20 cellular contexts compared by ENCODE assay signal in genomic region chr5:145951071-145951470, GRCh38. TPM values are rescaled to one million over a fixed set of nuclear protein-coding genes. Genes with fewer than 3 reads are reported as not detected.
DNase-seq lines count a peak whose midpoint lies in the region; ATAC-seq, FAIRE-seq and TF ChIP-seq lines count a peak whose summit lies in the region.
"Had no signal": no experiment of that assay in that cellular context is flagged by ENCODE, and none has a peak within 500 bp of the region (broad histone marks: within the 10 kb centered on the region; RNA-seq: fewer than 3 reads in every experiment).

No MANE protein-coding gene starts in this region.

- WGBS in hepatocyte (ENCODE audit: low lambda C conversion rate, missing lambda C conversion rate) = 50% methylated on average over 3 of the region's 3 CpGs
- 64 to 73% methylated on average over 3 of the region's 3 CpGs for WGBS in testis, 2 donors

- no peaks in the 10 kb centered on the region for H3K9me2 ChIP-seq in hepatocyte (replicated peaks; ENCODE audit: insufficient read depth)

- no peak for ATAC-seq in stimulated activated memory B cell treated with anti-CD40 and anti-IgM and Interleukin-4, amounts not matched to agents 10 μg/mL and 1 μg/mL and 100 μg/mL, for 72 hours
- ATAC-seq in GM21528 (IDR thresholded peaks at IDR 0.05; ENCODE audit: low FRiP score, unreplicated experiment) = no peak
- ATAC-seq: HepG2 had no signal

- no peaks in the 10 kb centered on the region for H4K20me1 ChIP-seq in hepatocyte (ENCODE audit: insufficient read depth, poor library complexity, severe bottlenecking)

- peak; percentile 72 for DNase-seq in NCI-H82 (lab: John Stamatoyannopoulos, UW)
- peak; percentile 76 for DNase-seq in fibroblast of villous mesenchyme (ENCODE audit: low read depth)
- DNase-seq in hepatocyte (ENCODE audit: low spot score) = peak; percentile 17
- peak; percentile 35 for DNase-seq in testis
- DNase-seq in frontal cortex (ENCODE audit: low spot score in 2 of 2) = no peak
- DNase-seq: ACHN; C1 segment of cervical spinal cord; CD8-positive, alpha-beta memory T cell; DMS79; KG1; NCI-H1105 treated with DMSO at 0.1 percent for 48 hours; NCI-H1694; NCI-H345; NCI-H526; Peyer's patch had no signal

- no peak for FAIRE-seq in frontal cortex (lab: Jason Lieb, UNC)
- FAIRE-seq: GM12892, GM18507, HepG2 had no signal

- H3K36me3 ChIP-seq in hepatocyte (replicated peaks; ENCODE audit: insufficient read depth, low read depth) = no peaks in the 10 kb centered on the region
- H3K36me3 ChIP-seq in testis (ENCODE audit: low read depth, missing control alignments) = no peaks in the 10 kb centered on the region
- H3K36me3 ChIP-seq: Peyer's patch had no signal

- no peaks in the 10 kb centered on the region for H3K36me3 Mint-ChIP-seq in stimulated activated memory B cell treated with anti-CD40 and anti-IgM and Interleukin-4, amounts not matched to agents 10 μg/mL and 1 μg/mL and 100 μg/mL, for 72 hours
- H3K36me3 Mint-ChIP-seq: CD8-positive, alpha-beta memory T cell had no signal

- H3K9me3 Mint-ChIP-seq in stimulated activated memory B cell treated with anti-CD40 and anti-IgM and Interleukin-4, amounts not matched to agents 10 μg/mL and 1 μg/mL and 100 μg/mL, for 72 hours = no peaks in the 10 kb centered on the region
- H3K9me3 Mint-ChIP-seq: CD8-positive, alpha-beta memory T cell had no signal

- no peak for TF ChIP-seq POLR2A in testis (IDR thresholded peaks at IDR 0.05)

- H2AFZ ChIP-seq in hepatocyte = no peak overlapping the region

- H3K4me1 Mint-ChIP-seq in stimulated activated memory B cell treated with anti-CD40 and anti-IgM and Interleukin-4, amounts not matched to agents 10 μg/mL and 1 μg/mL and 100 μg/mL, for 72 hours = no peaks in the 10 kb centered on the region

- no peak overlapping the region for H3K27ac Mint-ChIP-seq in stimulated activated memory B cell treated with anti-CD40 and anti-IgM and Interleukin-4, amounts not matched to agents 10 μg/mL and 1 μg/mL and 100 μg/mL, for 72 hours
- H3K27ac Mint-ChIP-seq: CD8-positive, alpha-beta memory T cell had no signal

- peaks cover 26% of the 10 kb centered on the region for H3K27me3 Mint-ChIP-seq in stimulated activated memory B cell treated with anti-CD40 and anti-IgM and Interleukin-4, amounts not matched to agents 10 μg/mL and 1 μg/mL and 100 μg/mL, for 72 hours

- H3K4me1 ChIP-seq in hepatocyte (ENCODE audit: insufficient read depth) = peaks cover 14% of the 10 kb centered on the region
- peaks cover 9% of the 10 kb centered on the region for H3K4me1 ChIP-seq in testis

- TF ChIP-seq CTCF in fibroblast of villous mesenchyme (IDR thresholded peaks at IDR 0.05; ENCODE audit: insufficient read depth, low read depth, low read length) = no peak
- TF ChIP-seq CTCF in hepatocyte (IDR thresholded peaks at IDR 0.05; ENCODE audit: poor library complexity) = no peak
- TF ChIP-seq CTCF in testis (IDR thresholded peaks at IDR 0.05) = no peak

- H3K27ac ChIP-seq in hepatocyte (no peak overlapping the region), testis (no peak overlapping the region)
- H3K27ac ChIP-seq: Peyer's patch had no signal

- H3K4me3 ChIP-seq in fibroblast of villous mesenchyme (ENCODE audit: low read depth, low read length) = no peak overlapping the region
- H3K4me3 ChIP-seq in hepatocyte = no peak overlapping the region
- no peak overlapping the region for H3K4me3 ChIP-seq in testis
- H3K4me3 ChIP-seq: Peyer's patch had no signal

- no peak overlapping the region for H3K4me3 Mint-ChIP-seq in stimulated activated memory B cell treated with anti-CD40 and anti-IgM and Interleukin-4, amounts not matched to agents 10 μg/mL and 1 μg/mL and 100 μg/mL, for 72 hours
- H3K4me3 Mint-ChIP-seq: CD8-positive, alpha-beta memory T cell had no signal

- peaks cover 94% of the 10 kb centered on the region for H3K79me2 ChIP-seq in hepatocyte

- H3K27me3 ChIP-seq in hepatocyte (no peaks in the 10 kb centered on the region), testis (no peaks in the 10 kb centered on the region)
- H3K27me3 ChIP-seq: Peyer's patch had no signal

- peak overlapping the region; percentile 4 for H3K4me2 ChIP-seq in hepatocyte

- intact Hi-C loops in testis (cut with DNase I; ENCODE audit: low total_unique reads) = no loop called here

- H3K9me3 ChIP-seq in hepatocyte (ENCODE audit: low read depth) (no peaks in the 10 kb centered on the region), testis (no peaks in the 10 kb centered on the region)
- H3K9me3 ChIP-seq: Peyer's patch had no signal

RNA-seq across cellular contexts. Expression of gene SH3RF2, which starts 14.7 kb away (rescaled TPM):
- total RNA-seq in fibroblast of villous mesenchyme = 0.97 and 2.2 TPM in 2 replicates
- 32.0 and 35.1 TPM in 2 replicates for total RNA-seq in hepatocyte
- 34.1 and 35.4 TPM in 2 replicates for polyA plus RNA-seq in hepatocyte
- total RNA-seq in testis = 100 to 1,000 TPM; 127 to 378 TPM
- 416 TPM for polyA plus RNA-seq in testis (ENCODE audit: insufficient read depth, low read depth, low replicate concordance)
- total RNA-seq in frontal cortex = under 0.01 TPM

Comparison
In these comparisons a context has a peak if more than half of its experiments do, and no peak if none do; other contexts are left out.
1. DNase-seq: peak in NCI-H82 (single experiment), fibroblast of villous mesenchyme (single experiment), hepatocyte (single experiment) and testis (single experiment); none in frontal cortex (0 of 2).
2. RNA of gene SH3RF2, which starts 14.7 kb away (total RNA-seq): 127 to 378 TPM in testis and 32.0 to 35.1 TPM in hepatocyte; 0.97 to 2.2 TPM in fibroblast of villous mesenchyme and under 0.01 TPM in frontal cortex (single experiment); every median in the first group is over 10 times any median in the second.